ENCODE assay signal across 17 cellular contexts in the genomic region with DNA sequence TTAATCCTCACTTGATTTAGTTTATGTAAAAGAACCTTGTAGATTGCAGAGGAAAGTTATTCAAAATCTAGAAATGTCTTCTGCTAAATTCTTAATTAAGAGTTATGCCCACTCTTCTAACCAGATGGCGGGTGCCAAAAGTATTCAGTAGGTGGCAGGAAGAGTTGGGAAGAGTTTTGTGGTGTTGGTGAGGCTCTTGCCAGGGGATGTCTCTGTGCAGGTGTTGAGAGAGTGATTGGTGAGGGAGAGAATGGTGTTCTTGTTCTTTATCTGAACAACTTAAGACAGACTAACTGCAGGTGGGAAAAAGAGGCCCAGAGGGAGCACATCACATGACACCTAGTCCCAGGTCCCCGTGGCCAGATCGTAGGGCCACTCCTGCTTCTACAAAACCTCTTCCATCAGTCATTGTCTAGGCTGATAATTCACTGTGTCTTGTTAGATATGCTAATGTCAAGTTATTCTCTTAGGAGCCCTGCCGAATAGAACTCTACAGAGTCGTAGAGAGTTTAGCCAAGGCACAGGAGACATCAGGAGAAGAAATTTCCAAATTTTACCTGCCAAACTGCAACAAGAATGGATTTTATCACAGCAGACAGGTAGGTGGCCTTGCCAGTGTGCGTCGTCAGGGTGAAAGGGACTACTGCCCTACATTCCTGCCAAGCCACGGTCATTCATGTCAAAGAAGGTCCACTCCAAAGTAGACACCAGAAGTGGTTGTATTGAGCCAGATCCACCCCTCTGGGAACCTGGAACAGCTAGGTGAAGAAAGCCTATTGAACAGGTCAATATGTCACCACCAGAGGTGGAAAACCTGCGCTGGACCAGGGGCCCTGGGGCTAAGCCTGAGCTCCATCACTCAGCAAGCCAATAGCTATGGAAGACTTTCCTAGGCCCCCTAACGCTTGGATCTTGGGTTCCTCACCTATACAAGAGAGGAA. TPM values are rescaled to one million over a fixed set of nuclear protein-coding genes. Genes with fewer than 3 reads are reported as not detected.
DNase-seq lines count a peak whose midpoint lies in the region; ATAC-seq, FAIRE-seq and TF ChIP-seq lines count a peak whose summit lies in the region.
"Had no signal": no experiment of that assay in that cellular context is flagged by ENCODE, and none has a peak within 500 bp of the region (broad histone marks: within the 10 kb centered on the region; RNA-seq: fewer than 3 reads in every experiment).

No MANE protein-coding gene starts in this region.

- H3K4me3 ChIP-seq in A673 (ENCODE audit: low read depth, low read length, poor library complexity, severe bottlenecking) = no peak overlapping the region
- no peak overlapping the region for H3K4me3 ChIP-seq in HCT116 (replicated peaks in 1 of 2; ENCODE audit: low read depth in 1 of 2, low read length in 2 of 2)
- no peak overlapping the region for H3K4me3 ChIP-seq in liver (ENCODE audit: low read depth in 1 of 3, low read length in 3 of 3)
- H3K4me3 ChIP-seq: BLaER1 had no signal

- TF ChIP-seq RAD21 in HCT116 (IDR thresholded peaks at IDR 0.05; ENCODE audit: low read depth) (no peak), liver (IDR thresholded peaks at IDR 0.05) (no peak)

- intact Hi-C loops in A673 (cut with micrococcal nuclease; ENCODE audit: unreplicated experiment) (no loop called here), HCT116 (cut with micrococcal nuclease) (loop anchor here (1.0 to 10.0 kb wide), 2 partner anchors 461 to 1283 kb away; no protein-coding TSS in a partner anchor)

- FAIRE-seq in HTR-8/SVneo (lab: Jason Lieb, UNC) = no peak

- peak overlapping the region; percentile 55 for H2AFZ ChIP-seq in HCT116 (ENCODE audit: low read depth, low read length, poor library complexity, severe bottlenecking)

- H3K79me2 ChIP-seq in HCT116 (ENCODE audit: insufficient read depth, low read length) = no peaks in the 10 kb centered on the region

- H3K27me3 Mint-ChIP-seq in activated CD8-positive, alpha-beta T cell treated with anti-CD3 and anti-CD28 coated beads, Interleukin-2, amount 10 ng/mL, durations not matched to agents 7 days and 5 days (ENCODE audit: low read depth) = peaks cover 47% of the 10 kb centered on the region

- RAD21 ChIA-PET in HCT116 (lab: Charles Lee; ENCODE audit: low non-redundant PET in 1 of 2, low total read pairs in 2 of 2, uncharacterized antibody in 2 of 2, unreplicated experiment in 2 of 2) = no interaction called here

- H3K27me3 ChIP-seq in A673 (replicated peaks; ENCODE audit: insufficient read depth, low read depth, low read length, poor library complexity) (peaks cover 42% of the 10 kb centered on the region), HCT116 (ENCODE audit: insufficient read depth, low read length) (no peaks in the 10 kb centered on the region), liver (ENCODE audit: control insufficient read depth in 4 of 4, insufficient read depth in 4 of 4, low read length in 3 of 4) (no peaks in the 10 kb centered on the region)

- 75% methylated on average over 10 of the region's 10 CpGs for WGBS in liver

- H3K36me3 ChIP-seq in A673 (ENCODE audit: insufficient read depth, low read length, poor library complexity, severe bottlenecking) (no peaks in the 10 kb centered on the region), HCT116 (ENCODE audit: control insufficient read depth in 1 of 2, insufficient read depth in 2 of 2, low read length in 2 of 2) (no peaks in the 10 kb centered on the region), liver (ENCODE audit: control insufficient read depth in 4 of 4, insufficient read depth in 3 of 4, low read depth in 1 of 4, low read length in 3 of 4) (peaks cover 0 to 9% (median 0%) of the 10 kb centered on the region in 4 donors)
- H3K36me3 ChIP-seq: BLaER1 had no signal

- BruUV-seq in A673 (replicated peaks; lab: Mats Ljungman, UMichigan) = no TSS peak
- BruUV-seq in HCT116 (replicated peaks; lab: Mats Ljungman, UMichigan) = no TSS peak

- DNase-seq in A673 (ENCODE audit: low spot score) (no peak), HCT116 (ENCODE audit: low read depth, low spot score) (no peak), substantia nigra (lab: John Stamatoyannopoulos, UW) (no peak), HTR-8/SVneo (ENCODE audit: insufficient read length, low spot score) (no peak)
- peak; percentile 9 for DNase-seq in activated CD8-positive, alpha-beta T cell treated with anti-CD3 and anti-CD28 coated beads, Interleukin-2, amount 10 ng/mL, durations not matched to agents 7 days and 5 days
- no peak for DNase-seq in effector CD8-positive, alpha-beta T cell (lab: John Stamatoyannopoulos, UW)
- DNase-seq: DMS79, GOT3, T-cell had no signal

- ATAC-seq in HCT116 (no peak), GM19328 (IDR thresholded peaks at IDR 0.05; ENCODE audit: unreplicated experiment) (no peak)
- ATAC-seq in activated CD8-positive, alpha-beta T cell treated with anti-CD3 and anti-CD28 coated beads, Interleukin-2, amount 10 ng/mL, durations not matched to agents 7 days and 5 days = no peak
- ATAC-seq: T-cell had no signal

- no peaks in the 10 kb centered on the region for H4K20me1 ChIP-seq in HCT116 (ENCODE audit: insufficient read depth)
- H4K20me1 ChIP-seq: BLaER1 had no signal

- no peak overlapping the region for H3K27ac Mint-ChIP-seq in activated CD8-positive, alpha-beta T cell treated with anti-CD3 and anti-CD28 coated beads, Interleukin-2, amount 10 ng/mL, durations not matched to agents 7 days and 5 days
- H3K27ac Mint-ChIP-seq: IgD-negative memory B cell, T-cell had no signal

- CTCF ChIA-PET in A673 (lab: Charles Lee) (no interaction called here), HCT116 (lab: Charles Lee) (interaction anchor here (0.6 to 1.0 kb wide), 3 partner anchors 26 to 1289 kb away, joined by 3 to 4 read pairs (median 3); no protein-coding TSS in a partner anchor)
- CTCF ChIA-PET in activated CD8-positive, alpha-beta T cell treated with anti-CD3 and anti-CD28 coated beads, Interleukin-2, amount 10 ng/mL, durations not matched to agents 7 days and 5 days (lab: Charles Lee) = interaction anchor here (0.8 to 1.5 kb wide), 4 partner anchors 28 to 1196 kb away, joined by 4 to 7 read pairs (median 4); no protein-coding TSS in a partner anchor

- no peaks in the 10 kb centered on the region for H3K9me3 Mint-ChIP-seq in activated CD8-positive, alpha-beta T cell treated with anti-CD3 and anti-CD28 coated beads, Interleukin-2, amount 10 ng/mL, durations not matched to agents 7 days and 5 days (ENCODE audit: insufficient read depth)
- H3K9me3 Mint-ChIP-seq: IgD-negative memory B cell, T-cell had no signal

- no peaks in the 10 kb centered on the region for H3K9me2 ChIP-seq in HCT116 (ENCODE audit: insufficient read depth)
- H3K9me2 ChIP-seq: SK-N-SH had no signal

- TF ChIP-seq CTCF in A673 (conservative IDR thresholded peaks at IDR 0.05; ENCODE audit: low read depth, low read length) (0 out of 2 replicates have a peak, but pooled peaks have one; percentile 3), HCT116 (IDR thresholded peaks at IDR 0.05 in 2 of 3, conservative IDR thresholded peaks at IDR 0.05 in 1 of 3; ENCODE audit: borderline replicate concordance in 1 of 3, insufficient read depth in 1 of 3, low read depth in 2 of 3, low read length in 2 of 3) (no peak; a peak in 1 of 6 replicates), liver (IDR thresholded peaks at IDR 0.05; ENCODE audit: low read depth, low read length, missing input control) (no peak)

- no peak for TF ChIP-seq POLR2A in HCT116 (IDR thresholded peaks at IDR 0.05; ENCODE audit: borderline replicate concordance, extremely low read depth, insufficient read depth, insufficient read length)

- H3K4me1 Mint-ChIP-seq in activated CD8-positive, alpha-beta T cell treated with anti-CD3 and anti-CD28 coated beads, Interleukin-2, amount 10 ng/mL, durations not matched to agents 7 days and 5 days (ENCODE audit: low read depth) = no peaks in the 10 kb centered on the region

- H3K27ac ChIP-seq in A673 (ENCODE audit: low read depth, low read length, poor library complexity, severe bottlenecking) = no peak overlapping the region
- H3K27ac ChIP-seq in HCT116 (ENCODE audit: low read depth, low read length) = no peak overlapping the region
- H3K27ac ChIP-seq in liver (ENCODE audit: low read depth in 1 of 2, low read length in 2 of 2) = peak overlapping the region; percentile 90 to 93
- H3K27ac ChIP-seq in substantia nigra (ENCODE audit: low read depth, low read length, poor library complexity, severe bottlenecking) = no peak overlapping the region
- H3K27ac ChIP-seq: BLaER1, HL-60 had no signal

- H3K9ac ChIP-seq in HCT116 (ENCODE audit: low read length) = no peak overlapping the region
- peak overlapping the region in 1 of 2 donors; percentile 98 for H3K9ac ChIP-seq in liver (ENCODE audit: low read depth in 1 of 2, low read length in 2 of 2)
- H3K9ac ChIP-seq: BLaER1, SK-N-SH had no signal

- H3K9me3 ChIP-seq in A673 (ENCODE audit: low read depth, low read length, poor library complexity, severe bottlenecking) (no peaks in the 10 kb centered on the region), HCT116 (ENCODE audit: control insufficient read depth in 1 of 2, insufficient read depth in 1 of 2, low read depth in 1 of 2, low read length in 2 of 2) (no peaks in the 10 kb centered on the region), liver (ENCODE audit: control insufficient read depth in 4 of 4, low read length in 3 of 4) (no peaks in the 10 kb centered on the region)
- H3K9me3 ChIP-seq: BLaER1, SK-N-SH had no signal

- H3K4me2 ChIP-seq in HCT116 (ENCODE audit: low read length) = no peak overlapping the region
- H3K4me2 ChIP-seq: BLaER1, SK-N-SH had no signal

- H3K4me1 ChIP-seq in A673 (ENCODE audit: insufficient read depth, low read length, poor library complexity, severe bottlenecking) (no peaks in the 10 kb centered on the region), HCT116 (ENCODE audit: control insufficient read depth in 1 of 2, insufficient read depth in 2 of 2, low read length in 2 of 2) (no peaks in the 10 kb centered on the region), liver (ENCODE audit: control insufficient read depth in 4 of 4, insufficient read depth in 4 of 4, low read length in 3 of 4) (peaks cover 0 to 21% (median 11%) of the 10 kb centered on the region in 4 donors)
- H3K4me1 ChIP-seq: BLaER1 had no signal

- POLR2A ChIA-PET in A673 (lab: Charles Lee; ENCODE audit: low non-redundant PET) = no interaction called here
- POLR2A ChIA-PET in HCT116 (lab: Charles Lee) = no interaction called here
- POLR2A ChIA-PET in activated CD8-positive, alpha-beta T cell treated with anti-CD3 and anti-CD28 coated beads, Interleukin-2, amount 10 ng/mL, durations not matched to agents 7 days and 5 days (lab: Charles Lee) = no interaction called here

- no peaks in the 10 kb centered on the region for H3K36me3 Mint-ChIP-seq in activated CD8-positive, alpha-beta T cell treated with anti-CD3 and anti-CD28 coated beads, Interleukin-2, amount 10 ng/mL, durations not matched to agents 7 days and 5 days (ENCODE audit: low read depth)
- H3K36me3 Mint-ChIP-seq: IgD-negative memory B cell, T-cell had no signal

- H3K4me3 Mint-ChIP-seq in activated CD8-positive, alpha-beta T cell treated with anti-CD3 and anti-CD28 coated beads, Interleukin-2, amount 10 ng/mL, durations not matched to agents 7 days and 5 days = no peak overlapping the region
- H3K4me3 Mint-ChIP-seq: IgD-negative memory B cell, T-cell had no signal

RNA-seq across cellular contexts. Expression of a gene that starts 3.4 kb away (rescaled TPM):
- total RNA-seq in A673 (2021) = not detected in 2 replicates
- 0.20 TPM for total RNA-seq in HCT116 (2021; ENCODE audit: unreplicated experiment)
- polyA plus RNA-seq in HCT116 (2012) = not detected in 2 replicates
- not detected for total RNA-seq in activated CD8-positive, alpha-beta T cell treated with anti-CD3 and anti-CD28 coated beads, Interleukin-2, amount 10 ng/mL, durations not matched to agents 7 days and 5 days
- total RNA-seq in liver = 10 to 100 TPM in 1 of 2 donors, 1 to 10 TPM in 1; 3.5 to 29.3 TPM
- polyA plus RNA-seq in liver = 100 to 1,000 TPM in 1 of 2 donors, 10 to 100 TPM in 1; 97.9 to 234 TPM
- polyA plus RNA-seq: IgD-negative memory B cell, SK-N-SH had no signal

RNA-seq across cellular contexts. Expression of a gene that starts 18.9 kb away (rescaled TPM):
- total RNA-seq in A673 (2021) = not detected in 2 replicates
- not detected for total RNA-seq in HCT116 (2021; ENCODE audit: unreplicated experiment)
- 0.01 TPM in 1 of 2 replicates, not detected in the other for polyA plus RNA-seq in HCT116 (2012)
- total RNA-seq in activated CD8-positive, alpha-beta T cell treated with anti-CD3 and anti-CD28 coated beads, Interleukin-2, amount 10 ng/mL, durations not matched to agents 7 days and 5 days = not detected
- not detected for total RNA-seq in liver
- polyA plus RNA-seq in liver = not detected
- total RNA-seq: HT1080, LHCN-M2, T-cell had no signal
- polyA plus RNA-seq: IgD-negative memory B cell, SK-N-SH had no signal

RNA-seq across cellular contexts. Expression of a gene that starts 29.3 kb away (rescaled TPM):
- total RNA-seq in A673 (2021) (0.81 and 1.1 TPM in 2 replicates), HCT116 (2021; ENCODE audit: unreplicated experiment) (4.1 TPM), liver (100 to 1,000 TPM in 1 of 2 donors, 10 to 100 TPM in 1; 87.0 to 214 TPM)
- polyA plus RNA-seq in HCT116 (2012) = 2.0 and 2.6 TPM in 2 replicates
- 1 to 10 TPM in 1 of 2 experiments, under 1 TPM in 1; 0.90 to 1.0 TPM for total RNA-seq in activated CD8-positive, alpha-beta T cell treated with anti-CD3 and anti-CD28 coated beads, Interleukin-2, amount 10 ng/mL, durations not matched to agents 7 days and 5 days
- 100 to 1,000 TPM; 151 to 244 TPM for polyA plus RNA-seq in liver
- total RNA-seq: HT1080 had no signal

Comparison
In these comparisons a context has a peak if more than half of its experiments do, and no peak if none do; other contexts are left out.
1. H3K27ac ChIP-seq: peak in liver (2 of 2); none in A673 (single experiment), HCT116 (single experiment) and substantia nigra (single experiment).
2. RNA of a gene that starts 29.3 kb away (total RNA-seq): 87.0 to 214 TPM in liver; 4.1 TPM in HCT116 (single experiment), 0.81 to 1.1 TPM in A673 and 0.90 to 1.0 TPM in activated CD8-positive, alpha-beta T cell treated with anti-CD3 and anti-CD28 coated beads, Interleukin-2, amount 10 ng/mL, durations not matched to agents 7 days and 5 days; every median in the first group is over 10 times any median in the second.